Comparison of ENCODE assay signal across 1 cellular context in genomic region chr15:36422631-36423030, GRCh38.
TF ChIP-seq lines count a peak whose summit lies in the region.

No MANE protein-coding gene starts in this region.

TF ChIP-seq in HepG2, 621 proteins besides CTCF, POLR2A, EP300 and RAD21 (continued from another document):
- no peak for TF ChIP-seq PBX2 (CRISPR knock-in tag; IDR thresholded peaks at IDR 0.05)
- no peak for TF ChIP-seq MIXL1 (CRISPR knock-in tag; IDR thresholded peaks at IDR 0.05)
- no peak for TF ChIP-seq CBX1 (IDR thresholded peaks at IDR 0.05; ENCODE audit: low read depth)
- no peak for TF ChIP-seq SUZ12 (IDR thresholded peaks at IDR 0.05; ENCODE audit: low read depth, low read length)
- no peak for TF ChIP-seq USF2 (IDR thresholded peaks at IDR 0.05; ENCODE audit: low read depth, low read length)
- no peak for TF ChIP-seq USF2 (CRISPR knock-in tag; IDR thresholded peaks at IDR 0.05; ENCODE audit: borderline replicate concordance)
- no peak for TF ChIP-seq NR2F2 (IDR thresholded peaks at IDR 0.05; ENCODE audit: borderline replicate concordance, low read depth)
- TF ChIP-seq SETDB1 (CRISPR knock-in tag; IDR thresholded peaks at IDR 0.05; ENCODE audit: borderline replicate concordance): no peak
- no peak for TF ChIP-seq HNF1A (IDR thresholded peaks at IDR 0.05; ENCODE audit: low read depth)
- TF ChIP-seq HNF1A (CRISPR knock-in tag; IDR thresholded peaks at IDR 0.05; ENCODE audit: borderline replicate concordance): no peak
